Comparison of ENCODE assay signal across 1 cellular context in genomic region chr7:101733713-101734475, GRCh38.
TF ChIP-seq lines count a peak whose summit lies in the region.

No MANE protein-coding gene starts in this region.

TF ChIP-seq in K562, 482 proteins besides CTCF, POLR2A, EP300 and RAD21 (continued from another document):
- peak; percentile 57; the same call in 1 of the 2 replicates for TF ChIP-seq ZNF592 (IDR thresholded peaks at IDR 0.05)
- TF ChIP-seq ZNF57 (CRISPR knock-in tag; IDR thresholded peaks at IDR 0.05), result no peak
- peak; percentile 35 for TF ChIP-seq NEUROD1 (IDR thresholded peaks at IDR 0.05; ENCODE audit: borderline replicate concordance, low read depth, low read length, partially characterized antibody)
- 0 out of 2 replicates have a peak, but pooled peaks have one; percentile 29 for TF ChIP-seq ZBTB40 (IDR thresholded peaks at IDR 0.05)
- no peak for TF ChIP-seq ZBTB40 (CRISPR knock-in tag; IDR thresholded peaks at IDR 0.05)
- TF ChIP-seq PTBP1 (IDR thresholded peaks at IDR 0.05; ENCODE audit: low read depth, low read length), result 0 out of 2 replicates have a peak, but pooled peaks have one; percentile 43
- peak; percentile 50 for TF ChIP-seq TAF1 (IDR thresholded peaks at IDR 0.05; ENCODE audit: control insufficient read depth, extremely low read depth, insufficient read depth, low read length, severe bottlenecking)
- TF ChIP-seq RCOR1 (IDR thresholded peaks at IDR 0.05; ENCODE audit: borderline replicate concordance in 1 of 2, low read depth in 2 of 2, low read length in 2 of 2), result peak; percentile 41 to 92; a peak in 3 of 4 replicates
- TF ChIP-seq GABPA (tag; conservative IDR thresholded peaks at IDR 0.05; ENCODE audit: low read depth), result 0 out of 2 replicates have a peak, but pooled peaks have one; percentile 12
- TF ChIP-seq MTA2 (IDR thresholded peaks at IDR 0.05; ENCODE audit: low read depth), result no peak
- 0 out of 2 replicates have a peak, but pooled peaks have one; percentile 15 for TF ChIP-seq STAT5A (IDR thresholded peaks at IDR 0.05; ENCODE audit: borderline replicate concordance, low read length)
- TF ChIP-seq HDAC2 (IDR thresholded peaks at IDR 0.05), result peak; percentile 73; the same call in 1 of the 2 replicates
- TF ChIP-seq SP1 (CRISPR knock-in tag; IDR thresholded peaks at IDR 0.05), result peak; percentile 37; the same call in 1 of the 2 replicates
- TF ChIP-seq ZNF696 (CRISPR knock-in tag; conservative IDR thresholded peaks at IDR 0.05), result no peak
- no peak for TF ChIP-seq ZKSCAN1 (IDR thresholded peaks at IDR 0.05; ENCODE audit: low read depth, low read length)
- TF ChIP-seq ZNF197 (CRISPR knock-in tag; IDR thresholded peaks at IDR 0.05; ENCODE audit: low read depth), result no peak
- no peak for TF ChIP-seq ATF6 (CRISPR knock-in tag; IDR thresholded peaks at IDR 0.05)
- TF ChIP-seq NR2C2 (CRISPR knock-in tag; IDR thresholded peaks at IDR 0.05), result no peak
- peak; percentile 43; the same call in 1 of the 2 replicates for TF ChIP-seq NR2C2 (tag; IDR thresholded peaks at IDR 0.05)
- TF ChIP-seq FOXK1 (CRISPR knock-in tag; IDR thresholded peaks at IDR 0.05; ENCODE audit: borderline replicate concordance), result no peak
- TF ChIP-seq DMBX1 (CRISPR knock-in tag; IDR thresholded peaks at IDR 0.05; ENCODE audit: borderline replicate concordance), result no peak
- TF ChIP-seq MAX (CRISPR knock-in tag; IDR thresholded peaks at IDR 0.05), result no peak
- peak; percentile 70 for TF ChIP-seq RBFOX2 (IDR thresholded peaks at IDR 0.05; ENCODE audit: low read depth, low read length)
- TF ChIP-seq HNRNPK (IDR thresholded peaks at IDR 0.05; ENCODE audit: low read depth, low read length, poor library complexity, severe bottlenecking), result no peak
- TF ChIP-seq MEIS2 (IDR thresholded peaks at IDR 0.05; ENCODE audit: partially characterized antibody), result peak; percentile 20
- TF ChIP-seq CHD4 (IDR thresholded peaks at IDR 0.05; ENCODE audit: insufficient read depth, insufficient replicate concordance, low read depth, low read length, poor library complexity, severe bottlenecking), result peak; percentile 47
- TF ChIP-seq NFRKB (IDR thresholded peaks at IDR 0.05; ENCODE audit: low read depth), result peak; percentile 67; the same call in 1 of the 2 replicates
- TF ChIP-seq TAF7 (tag; IDR thresholded peaks at IDR 0.05), result peak; percentile 53; the same call in 1 of the 2 replicates
- TF ChIP-seq HES1 (IDR thresholded peaks at IDR 0.05; ENCODE audit: low read depth), result no peak
- TF ChIP-seq MBD2 (IDR thresholded peaks at IDR 0.05; ENCODE audit: borderline replicate concordance, low read depth), result no peak
- peak; percentile 48 for TF ChIP-seq RBBP5 (IDR thresholded peaks at IDR 0.05; ENCODE audit: borderline replicate concordance, insufficient read depth, low read length, poor library complexity, severe bottlenecking)
- TF ChIP-seq SUPT5H (IDR thresholded peaks at IDR 0.05), result peak; percentile 56
- TF ChIP-seq SRF (CRISPR knock-in tag; IDR thresholded peaks at IDR 0.05), result 0 out of 4 replicates have a peak, but pooled peaks of 1 of the 2 experiments have one; percentile 43
